ENCODE assay signal across 24 cellular contexts in the genomic region with DNA sequence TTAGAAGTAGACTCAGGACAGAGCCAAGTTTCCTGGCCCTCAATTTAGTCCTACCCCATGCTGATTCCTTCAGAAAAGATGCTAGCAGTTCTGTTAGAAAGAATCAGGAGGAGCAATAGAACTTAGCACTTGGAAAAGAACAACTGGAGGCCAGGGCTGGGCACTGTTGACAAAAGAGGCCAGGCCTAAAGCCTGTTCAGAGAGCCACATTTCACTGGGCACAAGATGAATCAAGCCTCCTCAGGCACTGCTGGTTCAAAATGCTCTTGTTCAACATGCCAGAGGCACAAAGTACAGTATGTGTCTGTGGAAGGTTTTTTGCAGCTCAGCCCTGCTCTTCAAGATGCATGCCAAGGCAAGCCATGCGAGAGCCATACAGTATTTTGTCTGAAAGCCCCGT. TPM values are rescaled to one million over a fixed set of nuclear protein-coding genes. Genes with fewer than 3 reads are reported as not detected.
DNase-seq lines count a peak whose midpoint lies in the region; FAIRE-seq and TF ChIP-seq lines count a peak whose summit lies in the region.
"Had no signal": no experiment of that assay in that cellular context is flagged by ENCODE, and none has a peak within 500 bp of the region (broad histone marks: within the 10 kb centered on the region; RNA-seq: fewer than 3 reads in every experiment).

No MANE protein-coding gene starts in this region.

- no peaks in the 10 kb centered on the region for H4K20me1 ChIP-seq in keratinocyte (ENCODE audit: control insufficient read depth, extremely low read depth, insufficient read depth, low read length)
- H4K20me1 ChIP-seq: BLaER1 treated with 17β-estradiol and CSF1 and Interleukin-3, amounts not matched to agents 10 nM and 100 nM had no signal

- no peaks in the 10 kb centered on the region for H3K36me3 Mint-ChIP-seq in Caco-2 (ENCODE audit: insufficient read depth, unreplicated experiment)
- H3K36me3 Mint-ChIP-seq in T-helper 2 cell treated with Interferon-gamma antibody and Interleukin-4, amounts not matched to agents 5 μg/mL and 100 μg/mL, for 36 hours (ENCODE audit: low read depth): no peaks in the 10 kb centered on the region

- H3K4me1 ChIP-seq in Caco-2: peaks cover 42% of the 10 kb centered on the region
- H3K4me1 ChIP-seq in keratinocyte (ENCODE audit: control insufficient read depth, extremely low read depth, insufficient read depth, low read length): peaks cover 4% of the 10 kb centered on the region
- H3K4me1 ChIP-seq in neuronal stem cell (ENCODE audit: control insufficient read depth in 2 of 2, insufficient read depth in 1 of 2, low read depth in 1 of 2, low read length in 2 of 2): peaks cover 3 to 5% of the 10 kb centered on the region in 2 donors
- H3K4me1 ChIP-seq: BLaER1 treated with 17β-estradiol and CSF1 and Interleukin-3, amounts not matched to agents 10 nM and 100 nM; gastroesophageal sphincter had no signal

- no peak overlapping the region for H3K9ac ChIP-seq in keratinocyte (ENCODE audit: control insufficient read depth, extremely low read depth, insufficient read depth, low read length)
- H3K9ac ChIP-seq in neuronal stem cell (ENCODE audit: low read depth, low read length, poor library complexity): no peak overlapping the region
- H3K9ac ChIP-seq: BLaER1 treated with 17β-estradiol and CSF1 and Interleukin-3, amounts not matched to agents 10 nM and 100 nM had no signal

- H3K18ac ChIP-seq in neuronal stem cell (ENCODE audit: low read length): no peak overlapping the region

- POLR2A ChIA-PET in Caco-2 (lab: Charles Lee): no interaction called here

- dilution Hi-C loops in keratinocyte (cut with MboI; ENCODE audit: extremely low pct_ligation_motif_present, low sequenced_read_pairs): no loop called here

- H2AK5ac ChIP-seq in neuronal stem cell (ENCODE audit: low read depth, low read length): no peak overlapping the region

- CTCF ChIA-PET in Caco-2 (lab: Charles Lee): no interaction called here

- no CpG with 5 or more reads among the region's 2 CpGs for WGBS in neuronal stem cell (ENCODE audit: extremely low coverage in 2 of 2, insufficient read length in 2 of 2, insufficient replicate concordance in 1 of 2), 2 donors

- no peaks in the 10 kb centered on the region for H3K79me2 ChIP-seq in keratinocyte (ENCODE audit: control insufficient read depth, insufficient read depth, low read length)

- BruUV-seq in Caco-2 (replicated peaks; lab: Mats Ljungman, UMichigan): no TSS peak

- H3K4ac ChIP-seq in neuronal stem cell (ENCODE audit: low read length): no peak overlapping the region

- no peaks in the 10 kb centered on the region for H3K9me3 Mint-ChIP-seq in Caco-2 (ENCODE audit: unreplicated experiment)
- H3K9me3 Mint-ChIP-seq in T-helper 2 cell treated with Interferon-gamma antibody and Interleukin-4, amounts not matched to agents 5 μg/mL and 100 μg/mL, for 36 hours: no peaks in the 10 kb centered on the region
- H3K9me3 Mint-ChIP-seq: activated T-helper 1 cell treated with anti-CD3 and anti-CD28 coated beads, Interleukin-12 subunit alpha, Interleukin-12 subunit beta, Interleukin-2, Interleukin-4 antibody, amounts not matched to agents 30 ng/mL and 10 ng/mL and 1 ng/mL, durations not matched to agents 14 hours and 24 hours and 36 hours had no signal

- peak; percentile 13 for FAIRE-seq in keratinocyte (lab: Jason Lieb, UNC)
- FAIRE-seq: astrocyte had no signal

- H3K27me3 Mint-ChIP-seq in Caco-2 (ENCODE audit: insufficient read depth, unreplicated experiment): no peaks in the 10 kb centered on the region
- no peaks in the 10 kb centered on the region for H3K27me3 Mint-ChIP-seq in T-helper 2 cell treated with Interferon-gamma antibody and Interleukin-4, amounts not matched to agents 5 μg/mL and 100 μg/mL, for 36 hours (ENCODE audit: low read depth)
- H3K27me3 Mint-ChIP-seq: activated naive CD8-positive, alpha-beta T cell had no signal

- H2BK120ac ChIP-seq in neuronal stem cell (ENCODE audit: low read depth, low read length): no peak overlapping the region

- no peak overlapping the region for H3K14ac ChIP-seq in neuronal stem cell (ENCODE audit: low read length)

- H3K4me3 Mint-ChIP-seq in Caco-2 (ENCODE audit: unreplicated experiment): no peak overlapping the region
- no peak overlapping the region for H3K4me3 Mint-ChIP-seq in T-helper 2 cell treated with Interferon-gamma antibody and Interleukin-4, amounts not matched to agents 5 μg/mL and 100 μg/mL, for 36 hours
- H3K4me3 Mint-ChIP-seq: activated naive CD8-positive, alpha-beta T cell; activated T-helper 1 cell treated with anti-CD3 and anti-CD28 coated beads, Interleukin-12 subunit alpha, Interleukin-12 subunit beta, Interleukin-2, Interleukin-4 antibody, amounts not matched to agents 30 ng/mL and 10 ng/mL and 1 ng/mL, durations not matched to agents 14 hours and 24 hours and 36 hours had no signal

- H3K4me1 Mint-ChIP-seq in Caco-2 (ENCODE audit: low read depth, unreplicated experiment): peaks cover 25% of the 10 kb centered on the region
- H3K4me1 Mint-ChIP-seq in T-helper 2 cell treated with Interferon-gamma antibody and Interleukin-4, amounts not matched to agents 5 μg/mL and 100 μg/mL, for 36 hours (ENCODE audit: low read depth): peaks cover 4% of the 10 kb centered on the region

- DNase-seq in Caco-2: no peak
- peak; percentile 3 for DNase-seq in RPMI7951 (ENCODE audit: low read depth)
- no peak for DNase-seq in keratinocyte (ENCODE audit: low read depth, low spot score)
- no peak for DNase-seq in neuronal stem cell (ENCODE audit: low spot score)
- no peak for DNase-seq in activated gamma-delta T cell (lab: John Stamatoyannopoulos, UW)
- no peak for DNase-seq in NOMO-1 treated with dmso at 0.1 percent for 144 hours (lab: John Stamatoyannopoulos, UW; ENCODE audit: unreplicated experiment)
- DNase-seq in T-helper 2 cell treated with Interferon-gamma antibody and Interleukin-4, amounts not matched to agents 5 μg/mL and 100 μg/mL, for 36 hours (ENCODE audit: low spot score): no peak
- no peak for DNase-seq in RPMI8226
- DNase-seq: ACHN; activated CD4-positive, alpha-beta T cell treated with anti-CD3 and anti-CD28 coated beads for 1 hour; Calu3; cerebellar nuclear complex; islet precursor cell; Karpas-422; NCI-H187; OCI-M1; right cardiac atrium; SHP77 treated with DMSO at 0.1 percent for 48 hours; upper lobe of right lung had no signal

- no peak overlapping the region for H3K23ac ChIP-seq in neuronal stem cell (ENCODE audit: low read depth, low read length, poor library complexity)

- H3K9me3 ChIP-seq in Caco-2 (no peaks in the 10 kb centered on the region), keratinocyte (ENCODE audit: control insufficient read depth, low read depth, low read length) (no peaks in the 10 kb centered on the region), neuronal stem cell (replicated peaks in 1 of 2; ENCODE audit: control insufficient read depth in 2 of 2, insufficient read depth in 1 of 2, low read depth in 1 of 2, low read length in 2 of 2) (no peaks in the 10 kb centered on the region)
- H3K9me3 ChIP-seq: BLaER1 treated with 17β-estradiol and CSF1 and Interleukin-3, amounts not matched to agents 10 nM and 100 nM; gastroesophageal sphincter; upper lobe of right lung had no signal

- H4K91ac ChIP-seq in neuronal stem cell (ENCODE audit: low read depth, low read length, poor library complexity): no peak overlapping the region

- intact Hi-C loops in Caco-2 (cut with micrococcal nuclease; ENCODE audit: unreplicated experiment): loop anchor here (2.0 kb wide), 2 partner anchors 39 to 67 kb away; no protein-coding TSS in a partner anchor

- H3K4me3 ChIP-seq in Caco-2 (ENCODE audit: low read depth, low read length) (no peak overlapping the region), keratinocyte (ENCODE audit: control insufficient read depth in 2 of 3, extremely low read depth in 1 of 3, insufficient read depth in 2 of 3, low read depth in 1 of 3, low read length in 3 of 3) (no peak overlapping the region), neuronal stem cell (ENCODE audit: low read length in 2 of 2) (no peak overlapping the region)
- H3K4me3 ChIP-seq: BLaER1 treated with 17β-estradiol and CSF1 and Interleukin-3, amounts not matched to agents 10 nM and 100 nM; gastroesophageal sphincter; upper lobe of right lung had no signal

- no peak overlapping the region for H2BK5ac ChIP-seq in neuronal stem cell (ENCODE audit: low read length)

- H2AFZ ChIP-seq in keratinocyte (ENCODE audit: control insufficient read depth, low read length): no peak overlapping the region
- H2AFZ ChIP-seq in neuronal stem cell (ENCODE audit: low read length): peak overlapping the region; percentile 42

- no peak overlapping the region for H2BK15ac ChIP-seq in neuronal stem cell (ENCODE audit: low read length)

- H3K27ac ChIP-seq in keratinocyte (ENCODE audit: control insufficient read depth, insufficient read depth, low read length) (no peak overlapping the region), neuronal stem cell (replicated peaks; ENCODE audit: low read length) (no peak overlapping the region)
- H3K27ac ChIP-seq: BLaER1 treated with 17β-estradiol and CSF1 and Interleukin-3, amounts not matched to agents 10 nM and 100 nM; gastroesophageal sphincter; upper lobe of right lung had no signal

- TF ChIP-seq CTCF in Caco-2 (IDR thresholded peaks at IDR 0.05; ENCODE audit: insufficient read depth in 1 of 2, low read depth in 1 of 2, low read length in 1 of 2, severe bottlenecking in 1 of 2, unreplicated experiment in 1 of 2) (no peak), keratinocyte (optimal IDR thresholded peaks at IDR 0.05 in 1 of 3, IDR thresholded peaks at IDR 0.05 in 1 of 3, conservative IDR thresholded peaks at IDR 0.05 in 1 of 3; ENCODE audit: extremely low read depth in 1 of 3, insufficient read depth in 2 of 3, low read length in 3 of 3) (no peak)

- H3K36me3 ChIP-seq in Caco-2 (ENCODE audit: control insufficient read depth, insufficient read depth, low read length) (no peaks in the 10 kb centered on the region), keratinocyte (ENCODE audit: control insufficient read depth in 2 of 2, extremely low read depth in 1 of 2, insufficient read depth in 2 of 2, low read length in 2 of 2) (no peaks in the 10 kb centered on the region), neuronal stem cell (replicated peaks in 1 of 2; ENCODE audit: control insufficient read depth in 2 of 2, insufficient read depth in 2 of 2, low read length in 2 of 2) (no peaks in the 10 kb centered on the region)
- H3K36me3 ChIP-seq: gastroesophageal sphincter, upper lobe of right lung had no signal

- no peaks in the 10 kb centered on the region for H3K27me3 ChIP-seq in Caco-2 (replicated peaks; ENCODE audit: control insufficient read depth, insufficient read depth, low read length)
- no peaks in the 10 kb centered on the region for H3K27me3 ChIP-seq in keratinocyte (ENCODE audit: control insufficient read depth, extremely low read depth, insufficient read depth, low read length)
- no peaks in the 10 kb centered on the region for H3K27me3 ChIP-seq in neuronal stem cell (ENCODE audit: control insufficient read depth in 3 of 3, insufficient read depth in 3 of 3, low read depth in 1 of 3, low read length in 3 of 3)
- H3K27me3 ChIP-seq: BLaER1 treated with 17β-estradiol and CSF1 and Interleukin-3, amounts not matched to agents 10 nM and 100 nM; gastroesophageal sphincter; upper lobe of right lung had no signal

- no peaks in the 10 kb centered on the region for H3K79me1 ChIP-seq in neuronal stem cell (ENCODE audit: low read depth, low read length)

- H3K4me2 ChIP-seq in keratinocyte (ENCODE audit: control insufficient read depth, extremely low read depth, insufficient read depth, low read depth, low read length) (no peak overlapping the region), neuronal stem cell (ENCODE audit: insufficient read depth, low read length, poor library complexity, severe bottlenecking) (no peak overlapping the region)
- H3K4me2 ChIP-seq: BLaER1 treated with 17β-estradiol and CSF1 and Interleukin-3, amounts not matched to agents 10 nM and 100 nM had no signal

- H4K8ac ChIP-seq in neuronal stem cell (ENCODE audit: low read depth, low read length): no peak overlapping the region

- H3K27ac Mint-ChIP-seq in Caco-2 (ENCODE audit: unreplicated experiment): peak overlapping the region; percentile 96
- H3K27ac Mint-ChIP-seq in T-helper 2 cell treated with Interferon-gamma antibody and Interleukin-4, amounts not matched to agents 5 μg/mL and 100 μg/mL, for 36 hours: no peak overlapping the region
- H3K27ac Mint-ChIP-seq: activated naive CD8-positive, alpha-beta T cell; activated T-helper 1 cell treated with anti-CD3 and anti-CD28 coated beads, Interleukin-12 subunit alpha, Interleukin-12 subunit beta, Interleukin-2, Interleukin-4 antibody, amounts not matched to agents 30 ng/mL and 10 ng/mL and 1 ng/mL, durations not matched to agents 14 hours and 24 hours and 36 hours had no signal

- H2BK12ac ChIP-seq in neuronal stem cell (ENCODE audit: low read length): no peak overlapping the region

- H3K9me1 ChIP-seq in keratinocyte (ENCODE audit: control insufficient read depth, extremely low read depth, insufficient read depth, low read length): no peaks in the 10 kb centered on the region

RNA-seq across cellular contexts. Expression of a gene that starts 53.6 kb away (rescaled TPM):
- 19.6 and 23.3 TPM in 2 replicates for total RNA-seq in Caco-2 (2022)
- total RNA-seq in RPMI7951 (2014; rRNA removed; shearing (Covaris generic)): 1.2 and 1.9 TPM in 2 replicates
- 1.1 to 1.7 TPM (median 1.4 TPM) in 3 replicates for polyA plus RNA-seq in keratinocyte
- polyA plus RNA-seq in keratinocyte (2011; ENCODE audit: low read depth): 0.50 TPM
- polyA plus RNA-seq in keratinocyte (2011; cell fraction: cytosol; rRNA removed): 0.56 and 0.70 TPM in 2 replicates
- polyA plus RNA-seq in keratinocyte (2011; cell fraction: nucleus; rRNA removed): 0.71 and 0.97 TPM in 2 replicates
- polyA plus RNA-seq in keratinocyte (2012; ENCODE audit: low replicate concordance): 0.93 and 1.2 TPM in 2 replicates
- 0.36 to 1.1 TPM (median 0.53 TPM) in 3 replicates for polyA minus RNA-seq in keratinocyte
- polyA minus RNA-seq in keratinocyte (2011; cell fraction: cytosol; rRNA and poly(A)+ RNA removed): not detected
- polyA minus RNA-seq in keratinocyte (2011; cell fraction: nucleus; rRNA and poly(A)+ RNA removed): 0.21 and 0.70 TPM in 2 replicates
- polyA plus RNA-seq in neuronal stem cell (2013, experiment 1 of 2): 5.3 TPM
- polyA plus RNA-seq in neuronal stem cell (2013, experiment 2 of 2): 5.3 TPM
